Comparison of ENCODE assay signal across 27 cellular contexts in the genomic region with DNA sequence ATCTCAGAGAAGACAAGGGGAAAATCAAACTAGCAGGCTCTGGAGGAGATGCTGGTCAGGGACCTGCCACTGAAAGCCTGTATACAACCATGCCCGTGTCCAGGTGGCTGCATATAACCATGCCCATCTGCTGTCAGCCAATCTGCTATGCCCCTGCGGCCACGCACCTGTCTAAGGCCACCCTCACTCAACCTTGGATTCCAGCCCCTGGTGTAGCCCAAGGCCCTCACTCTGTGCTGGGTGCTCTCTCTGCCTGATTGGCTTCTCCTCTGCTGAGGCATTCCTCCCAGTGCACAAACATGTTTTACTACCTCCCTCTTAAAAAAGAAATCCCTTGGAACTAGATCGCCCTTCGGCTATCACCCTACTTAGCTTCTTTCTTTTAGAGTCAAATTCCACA.
"Had no signal": no experiment of that assay in that cellular context is flagged by ENCODE, and none has a peak within 500 bp of the region (broad histone marks: within the 10 kb centered on the region; RNA-seq: fewer than 3 reads in every experiment).

No MANE protein-coding gene starts in this region.

- H3K27me3 Mint-ChIP-seq: activated B cell treated with CpG ODN at 0.5 μM for 24 hours; effector memory CD8-positive, alpha-beta T cell; progenitor cell of endocrine pancreas had no signal

- H3K27me3 ChIP-seq: body of pancreas, gastroesophageal sphincter, right atrium auricular region, suprapubic skin, upper lobe of left lung had no signal

- H3K4me1 ChIP-seq: body of pancreas had no signal

- H3K36me3 ChIP-seq: gastroesophageal sphincter, heart right ventricle, right atrium auricular region, suprapubic skin, upper lobe of left lung had no signal

- H3K9me3 Mint-ChIP-seq: activated B cell treated with CpG ODN at 0.5 μM for 24 hours; activated naive CD4-positive, alpha-beta T cell treated with anti-CD3 and anti-CD28 coated beads, Interleukin-2, amount 50 U/mL, for 72 hours; effector memory CD8-positive, alpha-beta T cell; naive thymus-derived CD4-positive, alpha-beta T cell had no signal

- DNase-seq: activated B cell treated with CpG ODN at 0.5 μM for 24 hours; activated CD4-positive, alpha-beta T cell treated with anti-CD3 and anti-CD28 coated beads, Interleukin-2, amount 10 ng/mL, durations not matched to agents 24 days and 14 days; activated CD8-positive, alpha-beta memory T cell treated with anti-CD3 and anti-CD28 coated beads, Interleukin-2, amount 50 U/mL, for 4 hours; activated CD8-positive, alpha-beta T cell treated with anti-CD3 and anti-CD28 coated beads, Interleukin-2, amount 10 ng/mL, durations not matched to agents 7 days and 5 days; activated effector memory CD4-positive, alpha-beta T cell treated with anti-CD3 and anti-CD28 coated beads, Interleukin-2, amount 50 U/mL, for 16 hours; activated T-cell treated with anti-CD3 and anti-CD28 coated beads, Interleukin-2, amount 50 U/mL, for 48 hours; amygdala; body of pancreas; dermis blood vessel endothelial cell; effector memory CD8-positive, alpha-beta T cell; heart right ventricle; mucosa of descending colon; naive thymus-derived CD4-positive, alpha-beta T cell; nucleus accumbens; stimulated activated CD4-positive, alpha-beta T cell treated with anti-CD3 and anti-CD28 coated beads, Interleukin-15, amount 100 ng/mL, for 24 hours; stimulated activated CD4-positive, alpha-beta T cell treated with anti-CD3 and anti-CD28 coated beads, Interleukin-4, amount 100 ng/mL, for 24 hours; stimulated activated naive CD4-positive, alpha-beta T cell treated with Interleukin-2 at 50 U/mL for 16 hours; upper lobe of left lung had no signal

- H3K4me3 ChIP-seq: body of pancreas, gastroesophageal sphincter, heart right ventricle, mucosa of descending colon, right atrium auricular region, skin epidermis, suprapubic skin, upper lobe of left lung had no signal

- H3K36me3 Mint-ChIP-seq: activated naive CD4-positive, alpha-beta T cell treated with anti-CD3 and anti-CD28 coated beads, Interleukin-2, amount 50 U/mL, for 72 hours had no signal

- H3K27ac ChIP-seq: body of pancreas, epithelial cell of prostate, gastroesophageal sphincter, heart right ventricle, right atrium auricular region, skin epidermis, suprapubic skin, upper lobe of left lung had no signal

- ATAC-seq: activated CD8-positive, alpha-beta T cell treated with anti-CD3 and anti-CD28 coated beads, Interleukin-2, amount 10 ng/mL, durations not matched to agents 7 days and 5 days; activated naive CD4-positive, alpha-beta T cell treated with anti-CD3 and anti-CD28 coated beads, Interleukin-2, amount 50 U/mL, for 72 hours; body of pancreas; effector memory CD8-positive, alpha-beta T cell; gastroesophageal sphincter; left lobe of liver; mucosa of descending colon; naive thymus-derived CD4-positive, alpha-beta T cell had no signal

- H3K9me3 ChIP-seq: body of pancreas, gastroesophageal sphincter, heart right ventricle, mucosa of descending colon, right atrium auricular region, suprapubic skin, upper lobe of left lung had no signal

- H3K27ac Mint-ChIP-seq: activated B cell treated with CpG ODN at 0.5 μM for 24 hours; activated CD4-positive, alpha-beta T cell treated with anti-CD3 and anti-CD28 coated beads, Interleukin-2, amount 10 ng/mL, durations not matched to agents 24 days and 14 days; activated CD8-positive, alpha-beta T cell treated with anti-CD3 and anti-CD28 coated beads, Interleukin-2, amount 10 ng/mL, durations not matched to agents 7 days and 5 days; effector memory CD8-positive, alpha-beta T cell; progenitor cell of endocrine pancreas had no signal

- FAIRE-seq: islet of Langerhans had no signal

- H3K4me3 Mint-ChIP-seq: activated B cell treated with CpG ODN at 0.5 μM for 24 hours; activated CD4-positive, alpha-beta T cell treated with anti-CD3 and anti-CD28 coated beads, Interleukin-2, amount 10 ng/mL, durations not matched to agents 24 days and 14 days; activated CD8-positive, alpha-beta T cell treated with anti-CD3 and anti-CD28 coated beads, Interleukin-2, amount 10 ng/mL, durations not matched to agents 7 days and 5 days; effector memory CD8-positive, alpha-beta T cell; naive thymus-derived CD4-positive, alpha-beta T cell had no signal
